ENCODE assay signal across 7 cellular contexts in the genomic region with DNA sequence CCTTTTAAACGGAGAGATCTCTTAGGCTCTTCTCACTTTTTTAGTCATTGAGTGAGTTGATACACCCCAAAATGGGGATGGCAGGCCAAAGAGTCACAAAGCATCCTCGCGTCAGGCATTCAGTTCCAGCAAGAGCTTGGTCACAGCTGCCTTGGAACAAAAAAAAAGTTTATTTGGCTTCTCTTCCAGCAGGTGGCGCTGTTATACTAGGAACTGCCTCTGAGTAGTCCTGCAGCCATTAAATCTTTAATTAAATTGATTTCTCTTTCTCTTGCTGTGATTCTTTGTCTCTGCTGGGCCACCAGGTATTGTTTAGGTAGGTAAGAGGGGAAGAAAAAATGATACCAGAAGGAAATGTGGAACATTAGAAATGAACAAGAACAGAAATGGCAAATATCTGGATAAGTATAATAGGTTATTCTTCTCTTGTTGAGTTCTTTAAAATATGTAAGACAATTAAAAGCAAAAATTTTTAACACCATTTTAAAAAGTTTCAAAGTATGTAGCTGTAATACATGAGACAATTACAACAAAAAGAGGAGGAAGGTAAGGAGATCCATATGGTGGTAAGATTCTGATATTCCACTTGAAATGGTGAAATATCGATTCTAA.
A peak's percentile ranks its signal among the peaks of the same experiment; 100 is the strongest.
DNase-seq lines count a peak whose midpoint lies in the region; ATAC-seq and TF ChIP-seq lines count a peak whose summit lies in the region.

No MANE protein-coding gene starts in this region.

- no peaks in the 10 kb centered on the region for H3K4me1 Mint-ChIP-seq in activated CD8-positive, alpha-beta T cell treated with anti-CD3 and anti-CD28 coated beads, Interleukin-2, amount 10 ng/mL, durations not matched to agents 7 days and 5 days (ENCODE audit: low read depth)

- peak; percentile 49 for ATAC-seq in HG03558 (IDR thresholded peaks at IDR 0.05; ENCODE audit: extremely low read depth, unreplicated experiment)
- ATAC-seq in activated CD8-positive, alpha-beta T cell treated with anti-CD3 and anti-CD28 coated beads, Interleukin-2, amount 10 ng/mL, durations not matched to agents 7 days and 5 days, result peak; percentile 85

- POLR2A ChIA-PET in activated CD8-positive, alpha-beta T cell treated with anti-CD3 and anti-CD28 coated beads, Interleukin-2, amount 10 ng/mL, durations not matched to agents 7 days and 5 days (lab: Charles Lee), result interaction anchor here (0.6 kb wide), 1 partner anchor 29 kb away, joined by 4 read pairs; no protein-coding TSS in a partner anchor

- CTCF ChIA-PET in activated CD8-positive, alpha-beta T cell treated with anti-CD3 and anti-CD28 coated beads, Interleukin-2, amount 10 ng/mL, durations not matched to agents 7 days and 5 days (lab: Charles Lee), result interaction anchor here (0.6 to 2.2 kb wide), 13 partner anchors 11 to 370 kb away, joined by 3 to 15 read pairs (median 4); no protein-coding TSS in a partner anchor

- no peaks in the 10 kb centered on the region for H3K9me3 Mint-ChIP-seq in activated CD8-positive, alpha-beta T cell treated with anti-CD3 and anti-CD28 coated beads, Interleukin-2, amount 10 ng/mL, durations not matched to agents 7 days and 5 days (ENCODE audit: insufficient read depth)

- in situ Hi-C loops in GM13976 (cut with MboI; ENCODE audit: low sequenced_read_pairs, unreplicated experiment), result loop anchor here (10.0 to 25.0 kb wide), 3 partner anchors 188 to 528 kb away; no protein-coding TSS in a partner anchor

- no peaks in the 10 kb centered on the region for H3K36me3 Mint-ChIP-seq in activated CD8-positive, alpha-beta T cell treated with anti-CD3 and anti-CD28 coated beads, Interleukin-2, amount 10 ng/mL, durations not matched to agents 7 days and 5 days (ENCODE audit: low read depth)

- no peak overlapping the region for H3K4me3 Mint-ChIP-seq in activated CD8-positive, alpha-beta T cell treated with anti-CD3 and anti-CD28 coated beads, Interleukin-2, amount 10 ng/mL, durations not matched to agents 7 days and 5 days

- no peak overlapping the region for H3K4me3 ChIP-seq in epithelial cell of esophagus (ENCODE audit: low read length)

- peak; percentile 73 for TF ChIP-seq CTCF in GM13976 (IDR thresholded peaks at IDR 0.05; ENCODE audit: borderline replicate concordance, control extremely low read depth, extremely low read depth, insufficient read depth, missing control alignments)
- peak; percentile 71 for TF ChIP-seq CTCF in epithelial cell of esophagus (IDR thresholded peaks at IDR 0.05; ENCODE audit: insufficient read depth, low read depth, low read length, missing control alignments)

- H3K27me3 Mint-ChIP-seq in activated CD8-positive, alpha-beta T cell treated with anti-CD3 and anti-CD28 coated beads, Interleukin-2, amount 10 ng/mL, durations not matched to agents 7 days and 5 days (ENCODE audit: low read depth), result peaks cover 19% of the 10 kb centered on the region

- no peak overlapping the region for H3K27ac Mint-ChIP-seq in activated CD8-positive, alpha-beta T cell treated with anti-CD3 and anti-CD28 coated beads, Interleukin-2, amount 10 ng/mL, durations not matched to agents 7 days and 5 days

- DNase-seq in GM13976 (ENCODE audit: low spot score), result peak; percentile 71
- peak; percentile 87 for DNase-seq in NCI-H69 (lab: John Stamatoyannopoulos, UW)
- peak; percentile 72 for DNase-seq in activated CD8-positive, alpha-beta T cell treated with anti-CD3 and anti-CD28 coated beads, Interleukin-2, amount 10 ng/mL, durations not matched to agents 7 days and 5 days
- peak; percentile 71 for DNase-seq in epithelial cell of esophagus (ENCODE audit: low read depth)
- DNase-seq in myocyte (ENCODE audit: low read depth), result peak; percentile 72
- DNase-seq in stromal cell of bone marrow (ENCODE audit: low read depth), result peak; percentile 34

Comparison
In these comparisons a context has a peak if more than half of its experiments do, and no peak if none do; other contexts are left out.
1. DNase-seq: peak in every context shown above with its lines; median percentile 87 in NCI-H69; 72 in activated CD8-positive, alpha-beta T cell treated with anti-CD3 and anti-CD28 coated beads, Interleukin-2, amount 10 ng/mL, durations not matched to agents 7 days and 5 days; 72 in myocyte; 71 in GM13976; 71 in epithelial cell of esophagus; 34 in stromal cell of bone marrow.